Comparison of ENCODE assay signal across 8 cellular contexts in genomic region chr17:63774141-63774981, GRCh38. TPM values are rescaled to one million over a fixed set of nuclear protein-coding genes. Genes with fewer than 3 reads are reported as not detected.
DNase-seq lines count a peak whose midpoint lies in the region; ATAC-seq, FAIRE-seq and TF ChIP-seq lines count a peak whose summit lies in the region.

A gene with protein sequence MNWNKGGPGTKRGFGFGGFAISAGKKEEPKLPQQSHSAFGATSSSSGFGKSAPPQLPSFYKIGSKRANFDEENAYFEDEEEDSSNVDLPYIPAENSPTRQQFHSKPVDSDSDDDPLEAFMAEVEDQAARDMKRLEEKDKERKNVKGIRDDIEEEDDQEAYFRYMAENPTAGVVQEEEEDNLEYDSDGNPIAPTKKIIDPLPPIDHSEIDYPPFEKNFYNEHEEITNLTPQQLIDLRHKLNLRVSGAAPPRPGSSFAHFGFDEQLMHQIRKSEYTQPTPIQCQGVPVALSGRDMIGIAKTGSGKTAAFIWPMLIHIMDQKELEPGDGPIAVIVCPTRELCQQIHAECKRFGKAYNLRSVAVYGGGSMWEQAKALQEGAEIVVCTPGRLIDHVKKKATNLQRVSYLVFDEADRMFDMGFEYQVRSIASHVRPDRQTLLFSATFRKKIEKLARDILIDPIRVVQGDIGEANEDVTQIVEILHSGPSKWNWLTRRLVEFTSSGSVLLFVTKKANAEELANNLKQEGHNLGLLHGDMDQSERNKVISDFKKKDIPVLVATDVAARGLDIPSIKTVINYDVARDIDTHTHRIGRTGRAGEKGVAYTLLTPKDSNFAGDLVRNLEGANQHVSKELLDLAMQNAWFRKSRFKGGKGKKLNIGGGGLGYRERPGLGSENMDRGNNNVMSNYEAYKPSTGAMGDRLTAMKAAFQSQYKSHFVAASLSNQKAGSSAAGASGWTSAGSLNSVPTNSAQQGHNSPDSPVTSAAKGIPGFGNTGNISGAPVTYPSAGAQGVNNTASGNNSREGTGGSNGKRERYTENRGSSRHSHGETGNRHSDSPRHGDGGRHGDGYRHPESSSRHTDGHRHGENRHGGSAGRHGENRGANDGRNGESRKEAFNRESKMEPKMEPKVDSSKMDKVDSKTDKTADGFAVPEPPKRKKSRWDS (plus strand): TSS chr17:63774170. CDS start chr17:63787050, 12,880 bp downstream.

- in situ Hi-C loops in GM12878 (cut with MboI) = no loop called here

- TF ChIP-seq CTCF in 22Rv1 (IDR thresholded peaks at IDR 0.05) (peak; percentile 13; the same call in 1 of the 2 replicates), GM12878 (IDR thresholded peaks at IDR 0.05 in 2 of 3, conservative IDR thresholded peaks at IDR 0.05 in 1 of 3; ENCODE audit: control insufficient read depth in 2 of 3, extremely low read depth in 1 of 3, insufficient read depth in 1 of 3, low read depth in 3 of 3, low read length in 3 of 3) (no peak)

- POLR2A ChIA-PET in GM12878 (lab: Charles Lee) = interaction anchor here (0.6 to 6.1 kb wide), 16 partner anchors 10 to 621 kb away, joined by 3 to 49 read pairs (median 6); partner anchors contain the start of genes FTSJ3, MAP3K3, PSMC5 and SMARCD2

- SMC1A ChIA-PET in GM12878 (lab: Charles Lee; ENCODE audit: uncharacterized antibody, unreplicated experiment) = interaction anchor here (0.8 to 2.4 kb wide), 15 partner anchors 7 to 77 kb away, joined by 3 to 12 read pairs (median 4); partner anchors contain the start of genes FTSJ3, LIMD2 and STRADA

- TF ChIP-seq RAD21 in GM12878 (IDR thresholded peaks at IDR 0.05; ENCODE audit: insufficient read depth, low read depth, low read length) = no peak

- peaks cover 0 to 7% of the 10 kb centered on the region in 2 experiments; a peak in 2 of 4 replicates for H3K36me3 ChIP-seq in GM12878 (ENCODE audit: control insufficient read depth in 2 of 2, insufficient read depth in 2 of 2, low read length in 1 of 2)

- peak within 1 kb of the TSS; percentile 73 for H3K4me2 ChIP-seq in GM12878 (ENCODE audit: control insufficient read depth, insufficient read depth)

- peaks cover 3% of the 10 kb centered on the region for H4K20me1 ChIP-seq in GM12878 (ENCODE audit: control insufficient read depth, insufficient read depth)

- RAD21 ChIA-PET in GM12878 (lab: Charles Lee; ENCODE audit: unreplicated experiment) = interaction anchor here (0.6 to 3.6 kb wide), 12 partner anchors 8 to 368 kb away, joined by 3 to 20 read pairs (median 5); partner anchors contain the start of gene STRADA

- TF ChIP-seq POLR2A in GM18505 (IDR thresholded peaks at IDR 0.05; ENCODE audit: borderline replicate concordance, extremely low read depth, insufficient read depth, insufficient read length) (no peak), GM12878 (IDR thresholded peaks at IDR 0.05; ENCODE audit: low read depth, low read length) (peak; percentile 67)

- BruUV-seq in GM12878 (replicated peaks; lab: Mats Ljungman, UMichigan) = no TSS peak

- H2AFZ ChIP-seq in GM12878 (ENCODE audit: control insufficient read depth, low read depth, low read length) = peak within 1 kb of the TSS; percentile 84

- intact Hi-C loops in GM12878 (cut with micrococcal nuclease; ENCODE audit: unreplicated experiment) = loop anchor here (5.0 to 10.0 kb wide), 2 partner anchors 68 to 150 kb away; partner anchors contain the start of genes MAP3K3 and SMARCD2

- H3K27me3 ChIP-seq in GM12878 (replicated peaks in 1 of 2; ENCODE audit: control insufficient read depth in 2 of 2, insufficient read depth in 2 of 2, low read length in 1 of 2) = no peaks in the 10 kb centered on the region

- peak within 1 kb of the TSS; percentile 94 for H3K9ac ChIP-seq in GM12878 (ENCODE audit: control insufficient read depth, insufficient read depth, low read length)

- H3K4me3 ChIP-seq in GM12878 (peak within 1 kb of the TSS; percentile 100), iPS-11a (ENCODE audit: low read depth, low read length) (peak within 1 kb of the TSS; percentile 98), skeletal muscle cell (ENCODE audit: low read depth, low read length) (peak within 1 kb of the TSS; percentile 87)

- CTCF ChIA-PET in GM12878 (lab: Yijun Ruan, JAX) = interaction anchor here (0.6 to 2.5 kb wide), 11 partner anchors 7 to 349 kb away, joined by 3 to 8 read pairs (median 5); partner anchors contain the start of gene GH2

- H3K27ac ChIP-seq in 22Rv1 (peak within 1 kb of the TSS; percentile 99), GM12878 (ENCODE audit: control insufficient read depth, insufficient read depth) (peak within 1 kb of the TSS; percentile 84)

- peaks cover 91% of the 10 kb centered on the region for H3K79me2 ChIP-seq in GM12878 (ENCODE audit: control insufficient read depth, insufficient read depth, low read length)

- H3K9me3 ChIP-seq in GM12878 (replicated peaks; ENCODE audit: control insufficient read depth, insufficient read depth, low read length) = no peaks in the 10 kb centered on the region

- WGBS in GM12878 (ENCODE audit: insufficient coverage, insufficient replicate concordance, low lambda C conversion rate, missing lambda C conversion rate) = 1% methylated on average over 27 of the region's 67 CpGs

- peaks cover 3% of the 10 kb centered on the region; the same call in 1 of the 2 replicates for H3K4me1 ChIP-seq in GM12878 (ENCODE audit: control insufficient read depth, insufficient read depth, low read length)

- ATAC-seq in GM18505 (IDR thresholded peaks at IDR 0.05; ENCODE audit: unreplicated experiment) (peak; percentile 11), GM12878 (peak; percentile 40), HG03442 (IDR thresholded peaks at IDR 0.05; ENCODE audit: unreplicated experiment) (no peak)

- DNase-seq in HS-27A (ENCODE audit: low read depth) (peak; percentile 29), SK-N-DZ (ENCODE audit: low spot score) (peak; percentile 64), GM12878 (ENCODE audit: low read depth, low spot score) (no peak), skeletal muscle cell (ENCODE audit: low read depth) (peak; percentile 6)

- no peak for TF ChIP-seq EP300 in GM12878 (IDR thresholded peaks at IDR 0.05; ENCODE audit: borderline replicate concordance in 1 of 2, control insufficient read depth in 1 of 2, low read depth in 2 of 2, low read length in 2 of 2)

- no peak for FAIRE-seq in GM12878 (lab: Jason Lieb, UNC)

TF ChIP-seq in GM12878, 131 proteins besides CTCF, POLR2A, EP300 and RAD21 (continues in another document):
- TF ChIP-seq LARP7 (IDR thresholded peaks at IDR 0.05) (0 out of 2 replicates have a peak, but pooled peaks have one; percentile 27), ETV6 (conservative IDR thresholded peaks at IDR 0.05 in 1 of 2, IDR thresholded peaks at IDR 0.05 in 1 of 2; ENCODE audit: borderline replicate concordance in 1 of 2, low read depth in 1 of 2) (no peak), SKIL (IDR thresholded peaks at IDR 0.05; ENCODE audit: low read depth, poor library complexity, severe bottlenecking) (no peak), NKRF (conservative IDR thresholded peaks at IDR 0.05) (peak; percentile 20), SREBF2 (IDR thresholded peaks at IDR 0.05; ENCODE audit: low read length) (0 out of 2 replicates have a peak, but pooled peaks have one; percentile 5)

RNA-seq across cellular contexts. Expression of the gene that starts here (rescaled TPM):
- 89.0 and 91.4 TPM in 2 replicates for polyA plus RNA-seq in SK-N-DZ (2014; cell fraction: cytosol; rRNA removed)
- polyA plus RNA-seq in SK-N-DZ (2014; cell fraction: nucleus; rRNA removed) = 241 and 400 TPM in 2 replicates
- 272 and 296 TPM in 2 replicates for total RNA-seq in GM12878 (2013; cell fraction: nucleolus; rRNA removed)
- total RNA-seq in GM12878 (2014; rRNA removed) = 55.4 and 67.6 TPM in 2 replicates
- total RNA-seq in GM12878 (2014; rRNA removed; fragmentation: Illumina TruSeq; extraction: Trizol) = 75.3 and 78.3 TPM in 2 replicates
- total RNA-seq in GM12878 (2021) = 92.9 and 109 TPM in 2 replicates
- polyA plus RNA-seq in GM12878 (2011; ENCODE audit: low read depth) = 59.2 TPM
- polyA plus RNA-seq in GM12878 (2011; rRNA removed) = 127 and 154 TPM in 2 replicates
- polyA plus RNA-seq in GM12878 (2011; cell fraction: cytosol; rRNA removed) = 51.1 and 58.4 TPM in 2 replicates
- 302 and 333 TPM in 2 replicates for polyA plus RNA-seq in GM12878 (2011; cell fraction: nucleus; rRNA removed)
- 72.2 and 82.1 TPM in 2 replicates for polyA plus RNA-seq in GM12878 (2012)
- polyA plus RNA-seq in GM12878 (2014; fragmentation: Illumina TruSeq; extraction: Trizol) = 147 and 173 TPM in 2 replicates
- 10 to 100 TPM; 14.6 to 33.7 TPM for polyA plus RNA-seq in GM12878 (2014; fragmentation: Nextera tagmentation; extraction: Ambion mirVana)
- polyA plus RNA-seq in GM12878 (2014; rRNA removed) = 104 and 122 TPM in 2 replicates
- 10 to 100 TPM; 31.3 to 39.6 TPM for polyA plus RNA-seq in GM12878 (2016; fragmentation: Nextera tagmentation; extraction: Ambion mirVana)
- 65.5 and 88.9 TPM in 2 replicates for polyA minus RNA-seq in GM12878 (2011; rRNA and poly(A)+ RNA removed)
- polyA minus RNA-seq in GM12878 (2011; cell fraction: cytosol; rRNA and poly(A)+ RNA removed) = 25.4 and 26.9 TPM in 2 replicates
- polyA minus RNA-seq in GM12878 (2011; cell fraction: nucleus; rRNA and poly(A)+ RNA removed) = 65.3 and 90.2 TPM in 2 replicates
